Comparison of ENCODE assay signal across 10 cellular contexts in the genomic region with DNA sequence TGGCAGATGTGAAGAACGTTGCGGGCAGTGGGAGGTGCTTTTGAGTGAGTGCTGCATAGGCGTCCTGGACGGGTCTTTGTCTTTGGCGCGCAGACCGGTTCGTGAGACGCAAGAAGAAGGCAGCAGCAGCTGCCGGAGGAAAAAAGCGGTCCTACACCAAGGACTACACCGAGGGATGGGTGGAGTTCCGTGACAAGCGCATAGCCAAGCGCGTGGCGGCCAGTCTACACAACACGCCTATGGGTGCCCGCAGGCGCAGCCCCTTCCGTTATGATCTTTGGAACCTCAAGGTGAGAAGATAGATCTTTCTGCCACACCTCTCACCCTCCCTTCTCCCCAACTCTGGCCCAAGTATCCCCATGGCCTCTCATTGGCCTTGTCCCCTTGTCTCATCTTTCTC. TPM values are rescaled to one million over a fixed set of nuclear protein-coding genes. Genes with fewer than 3 reads are reported as not detected.
A peak's percentile ranks its signal among the peaks of the same experiment; 100 is the strongest.
DNase-seq lines count a peak whose midpoint lies in the region; ATAC-seq and TF ChIP-seq lines count a peak whose summit lies in the region.
"Had no signal": no experiment of that assay in that cellular context is flagged by ENCODE, and none has a peak within 500 bp of the region (broad histone marks: within the 10 kb centered on the region; RNA-seq: fewer than 3 reads in every experiment).

No MANE protein-coding gene starts in this region.

- intact Hi-C loops in left lung (cut with DNase I): loop anchor here in 1 of 2 donors (10.0 kb wide), 1 partner anchor 263 kb away; no protein-coding TSS in a partner anchor

- WGBS in tibial nerve, 2 donors: 66 to 71% methylated on average over 21 of the region's 21 CpGs

- ATAC-seq in activated CD8-positive, alpha-beta memory T cell treated with anti-CD3 and anti-CD28 coated beads, Interleukin-2, amount 10 ng/mL, durations not matched to agents 7 days and 5 days: no peak
- ATAC-seq in left lung: no peak
- no peak for ATAC-seq in GM21447 (IDR thresholded peaks at IDR 0.05; ENCODE audit: unreplicated experiment)
- ATAC-seq in HG02981 (IDR thresholded peaks at IDR 0.05; ENCODE audit: unreplicated experiment): no peak

- peak overlapping the region; percentile 88 for H3K4me3 ChIP-seq in WERI-Rb-1 (ENCODE audit: low read depth, low read length)
- H3K4me3 ChIP-seq in left lung: peak overlapping the region; percentile 77 to 93
- peak overlapping the region; percentile 80 to 93 (median 88) for H3K4me3 ChIP-seq in tibial nerve

- H3K27ac ChIP-seq in WERI-Rb-1 (no peak overlapping the region), left lung (no peak overlapping the region), tibial nerve (peak overlapping the region in 2 of 4 donors; percentile 85 to 93)

- DNase-seq in activated CD8-positive, alpha-beta memory T cell treated with anti-CD3 and anti-CD28 coated beads, Interleukin-2, amount 10 ng/mL, durations not matched to agents 7 days and 5 days: no peak
- no peak for DNase-seq in activated CD8-positive, alpha-beta memory T cell treated with anti-CD3 and anti-CD28 coated beads for 24 hours
- DNase-seq in WERI-Rb-1: no peak
- DNase-seq in left lung: no peak
- DNase-seq in tibial nerve (ENCODE audit: low spot score in 2 of 2): no peak
- DNase-seq in OCI-M1 (lab: John Stamatoyannopoulos, UW): no peak
- DNase-seq: DMS79 treated with DMSO at 0.1 percent for 48 hours, NCI-H2029 treated with DMSO at 0.1 percent for 48 hours had no signal

- H3K27me3 Mint-ChIP-seq in activated CD8-positive, alpha-beta memory T cell treated with anti-CD3 and anti-CD28 coated beads, Interleukin-2, amount 10 ng/mL, durations not matched to agents 7 days and 5 days: peaks cover 18% of the 10 kb centered on the region

- no peak for TF ChIP-seq CTCF in WERI-Rb-1 (IDR thresholded peaks at IDR 0.05; ENCODE audit: low read depth, low read length)
- no peak for TF ChIP-seq CTCF in left lung (IDR thresholded peaks at IDR 0.05)
- no peak for TF ChIP-seq CTCF in tibial nerve (IDR thresholded peaks at IDR 0.05)

- H3K27ac Mint-ChIP-seq in activated CD8-positive, alpha-beta memory T cell treated with anti-CD3 and anti-CD28 coated beads, Interleukin-2, amount 10 ng/mL, durations not matched to agents 7 days and 5 days: peak overlapping the region; percentile 66

- H3K4me1 ChIP-seq in left lung (peaks cover 5 to 30% of the 10 kb centered on the region in 2 donors), tibial nerve (peaks cover 3 to 23% (median 10%) of the 10 kb centered on the region in 4 donors)

- CTCF ChIA-PET in activated CD8-positive, alpha-beta memory T cell treated with anti-CD3 and anti-CD28 coated beads, Interleukin-2, amount 10 ng/mL, durations not matched to agents 7 days and 5 days (lab: Charles Lee): no interaction called here

- peaks cover 22% of the 10 kb centered on the region for H3K36me3 Mint-ChIP-seq in activated CD8-positive, alpha-beta memory T cell treated with anti-CD3 and anti-CD28 coated beads, Interleukin-2, amount 10 ng/mL, durations not matched to agents 7 days and 5 days

- H3K27me3 ChIP-seq in WERI-Rb-1 (ENCODE audit: insufficient read depth, low read depth, severe bottlenecking): no peaks in the 10 kb centered on the region
- H3K27me3 ChIP-seq in left lung: peaks cover 6 to 25% of the 10 kb centered on the region in 2 donors
- peaks cover 0 to 11% of the 10 kb centered on the region in 2 donors for H3K27me3 ChIP-seq in tibial nerve

- H3K9me3 ChIP-seq in WERI-Rb-1 (ENCODE audit: severe bottlenecking) (no peaks in the 10 kb centered on the region), left lung (no peaks in the 10 kb centered on the region), tibial nerve (no peaks in the 10 kb centered on the region)

- no peak overlapping the region for H3K4me3 Mint-ChIP-seq in activated CD8-positive, alpha-beta memory T cell treated with anti-CD3 and anti-CD28 coated beads, Interleukin-2, amount 10 ng/mL, durations not matched to agents 7 days and 5 days

- no peak for TF ChIP-seq POLR2A in tibial nerve (IDR thresholded peaks at IDR 0.05)

- peaks cover 38% of the 10 kb centered on the region for H3K4me1 Mint-ChIP-seq in activated CD8-positive, alpha-beta memory T cell treated with anti-CD3 and anti-CD28 coated beads, Interleukin-2, amount 10 ng/mL, durations not matched to agents 7 days and 5 days

- no peak for TF ChIP-seq EP300 in tibial nerve (IDR thresholded peaks at IDR 0.05)

- H3K9me3 Mint-ChIP-seq in activated CD8-positive, alpha-beta memory T cell treated with anti-CD3 and anti-CD28 coated beads, Interleukin-2, amount 10 ng/mL, durations not matched to agents 7 days and 5 days (ENCODE audit: low read depth): no peaks in the 10 kb centered on the region

- H3K36me3 ChIP-seq in WERI-Rb-1 (peaks cover 29% of the 10 kb centered on the region), left lung (peaks cover 0 to 25% of the 10 kb centered on the region in 2 donors), tibial nerve (peaks cover 0 to 27% (median 10%) of the 10 kb centered on the region in 3 donors)

RNA-seq across cellular contexts. Expression of a gene that starts 1.1 kb away (rescaled TPM):
- 10 to 100 TPM; 23.4 to 30.0 TPM for total RNA-seq in activated CD8-positive, alpha-beta memory T cell treated with anti-CD3 and anti-CD28 coated beads, Interleukin-2, amount 10 ng/mL, durations not matched to agents 7 days and 5 days
- total RNA-seq in left lung (10 to 100 TPM in 1 of 2 donors, 1 to 10 TPM in 1; 9.8 to 13.5 TPM), tibial nerve (10 to 100 TPM in 3 of 4 donors, 1 to 10 TPM in 1; 8.3 to 13.2 (median 10.6) TPM)

RNA-seq across cellular contexts. Expression of a gene that starts 59.7 kb away (rescaled TPM):
- 10 to 100 TPM; 75.6 to 78.4 TPM for total RNA-seq in activated CD8-positive, alpha-beta memory T cell treated with anti-CD3 and anti-CD28 coated beads, Interleukin-2, amount 10 ng/mL, durations not matched to agents 7 days and 5 days
- total RNA-seq in left lung (10 to 100 TPM; 41.2 to 47.2 TPM), tibial nerve (10 to 100 TPM; 46.5 to 67.8 (median 56.2) TPM)
